25 cellular contexts compared by ENCODE assay signal in the genomic region with DNA sequence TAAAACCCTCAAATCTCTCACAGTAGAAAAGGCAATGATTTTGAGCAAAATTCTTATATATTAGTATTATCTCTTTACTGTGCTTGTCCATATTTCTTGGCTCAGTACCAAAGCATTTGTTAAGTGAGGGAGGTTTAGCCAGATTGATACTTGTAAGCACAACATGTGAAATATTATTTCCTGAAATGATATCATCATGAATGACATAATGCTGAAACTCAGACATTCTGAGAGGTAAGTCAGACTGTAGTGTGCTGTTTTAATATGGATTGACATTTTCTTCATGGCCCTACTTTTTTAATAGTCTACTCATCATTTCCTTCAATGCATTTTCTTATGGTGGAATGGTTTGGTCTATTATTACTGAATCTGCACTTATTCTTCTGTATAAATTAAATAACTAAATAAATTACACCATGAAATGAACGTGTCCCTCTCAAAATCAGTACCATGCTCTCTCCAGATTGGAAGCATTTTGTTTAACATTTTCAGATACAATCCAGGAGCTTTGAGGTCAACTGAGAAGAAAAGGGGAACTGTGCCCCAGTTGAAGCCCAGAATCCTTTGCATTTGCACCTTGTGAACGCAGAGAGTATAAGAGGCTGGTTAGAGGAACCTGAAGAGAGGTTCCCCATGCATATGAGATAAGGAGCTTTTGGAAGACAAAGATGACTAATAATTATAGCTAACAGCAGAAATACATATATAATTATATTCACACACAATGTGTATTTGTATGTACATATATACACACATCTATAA. TPM values are rescaled to one million over a fixed set of nuclear protein-coding genes. Genes with fewer than 3 reads are reported as not detected.
A peak's percentile ranks its signal among the peaks of the same experiment; 100 is the strongest.
DNase-seq lines count a peak whose midpoint lies in the region; ATAC-seq and TF ChIP-seq lines count a peak whose summit lies in the region.
"Had no signal": no experiment of that assay in that cellular context is flagged by ENCODE, and none has a peak within 500 bp of the region (broad histone marks: within the 10 kb centered on the region; RNA-seq: fewer than 3 reads in every experiment).

No MANE protein-coding gene starts in this region.

- no peak overlapping the region for H3K27ac Mint-ChIP-seq in endodermal cell
- H3K27ac Mint-ChIP-seq: activated CD4-positive, alpha-beta T cell treated with anti-CD3 and anti-CD28 coated beads, Interleukin-2, amount 10 ng/mL, durations not matched to agents 7 days and 5 days; progenitor cell of endocrine pancreas had no signal

- H3K27me3 Mint-ChIP-seq in endodermal cell (ENCODE audit: insufficient read depth): no peaks in the 10 kb centered on the region
- H3K27me3 Mint-ChIP-seq: progenitor cell of endocrine pancreas had no signal

- in situ Hi-C loops in mammary epithelial cell (cut with MboI; ENCODE audit: low sequenced_read_pairs in 2 of 2): no loop called here

- POLR2A ChIA-PET in PC-9 (lab: Charles Lee; ENCODE audit: unreplicated experiment): no interaction called here

- H2AFZ ChIP-seq in mammary epithelial cell (ENCODE audit: low read depth, low read length) (no peak overlapping the region), PC-9 (no peak overlapping the region)

- WGBS in mammary epithelial cell (ENCODE audit: low coverage, missing lambda C conversion rate): 84% methylated on average over 2 of the region's 2 CpGs
- 60 to 70% methylated on average over 2 of the region's 2 CpGs for WGBS in body of pancreas, 2 donors
- 79% methylated on average over 2 of the region's 2 CpGs; no CpG with 5 or more reads in 1 of the 2 experiments for WGBS in endodermal cell (ENCODE audit: insufficient coverage in 1 of 2, insufficient read length in 1 of 2), 2 experiments

- TF ChIP-seq POLR2A in breast epithelium (IDR thresholded peaks at IDR 0.05): no peak
- no peak for TF ChIP-seq POLR2A in body of pancreas (IDR thresholded peaks at IDR 0.05)

- H3K9ac ChIP-seq in mammary epithelial cell (ENCODE audit: insufficient read depth, low read length) (no peak overlapping the region), endodermal cell (ENCODE audit: extremely low read depth, low read length, poor library complexity, severe bottlenecking) (no peak overlapping the region)
- H3K9ac ChIP-seq: BLaER1 treated with 17β-estradiol and CSF1 and Interleukin-3, amounts not matched to agents 10 nM and 100 nM had no signal

- H4K20me1 ChIP-seq in mammary epithelial cell (ENCODE audit: insufficient read depth, low read length) (no peaks in the 10 kb centered on the region), PC-9 (ENCODE audit: insufficient read depth) (no peaks in the 10 kb centered on the region)
- H4K20me1 ChIP-seq: BLaER1 treated with 17β-estradiol and CSF1 and Interleukin-3, amounts not matched to agents 10 nM and 100 nM had no signal

- H3K27me3 ChIP-seq in mammary epithelial cell (ENCODE audit: insufficient read depth, low read length) (no peaks in the 10 kb centered on the region), breast epithelium (no peaks in the 10 kb centered on the region), body of pancreas (no peaks in the 10 kb centered on the region), PC-9 (ENCODE audit: insufficient read depth, low read depth) (0 out of 2 replicates have a peak, but pooled peaks cover 8% of the 10 kb centered on the region), endodermal cell (ENCODE audit: control insufficient read depth, insufficient read depth, low read length, poor library complexity, severe bottlenecking) (no peaks in the 10 kb centered on the region)
- H3K27me3 ChIP-seq: BLaER1 treated with 17β-estradiol and CSF1 and Interleukin-3, amounts not matched to agents 10 nM and 100 nM; esophagus muscularis mucosa; upper lobe of right lung had no signal

- ATAC-seq in body of pancreas (peak; percentile 63), HG02798 (IDR thresholded peaks at IDR 0.05; ENCODE audit: poor library complexity, unreplicated experiment) (no peak)
- ATAC-seq: HCT116, K562, upper lobe of right lung had no signal

- no peaks in the 10 kb centered on the region for H3K9me2 ChIP-seq in PC-9 (ENCODE audit: insufficient read depth)

- H3K27ac ChIP-seq in mammary epithelial cell (ENCODE audit: insufficient read depth, low read depth, low read length) (no peak overlapping the region), breast epithelium (no peak overlapping the region), body of pancreas (no peak overlapping the region), PC-9 (no peak overlapping the region), endodermal cell (ENCODE audit: low read depth, low read length) (no peak overlapping the region)
- H3K27ac ChIP-seq: BLaER1 treated with 17β-estradiol and CSF1 and Interleukin-3, amounts not matched to agents 10 nM and 100 nM; esophagus muscularis mucosa; RWPE1; skin epidermis; upper lobe of right lung had no signal

- dilution Hi-C loops in mammary epithelial cell (cut with HindIII; ENCODE audit: low sequenced_read_pairs): no loop called here

- no peaks in the 10 kb centered on the region for H3K79me2 ChIP-seq in mammary epithelial cell (ENCODE audit: insufficient read depth, low read length)
- H3K79me2 ChIP-seq in PC-9 (ENCODE audit: low read depth): no peaks in the 10 kb centered on the region

- no peak overlapping the region for H3K4me3 ChIP-seq in mammary epithelial cell (replicated peaks in 1 of 3; ENCODE audit: insufficient read depth in 1 of 3, low read depth in 2 of 3, low read length in 3 of 3)
- no peak overlapping the region for H3K4me3 ChIP-seq in breast epithelium
- no peak overlapping the region for H3K4me3 ChIP-seq in body of pancreas
- H3K4me3 ChIP-seq in PC-9: no peak overlapping the region
- H3K4me3 ChIP-seq in endodermal cell (ENCODE audit: low read length): no peak overlapping the region
- H3K4me3 ChIP-seq: BLaER1 treated with 17β-estradiol and CSF1 and Interleukin-3, amounts not matched to agents 10 nM and 100 nM; esophagus muscularis mucosa; K562; skin epidermis; upper lobe of right lung had no signal

- H3K36me3 Mint-ChIP-seq in endodermal cell (ENCODE audit: low read depth): no peaks in the 10 kb centered on the region

- H3K36me3 ChIP-seq in mammary epithelial cell (ENCODE audit: insufficient read depth, low read length) (no peaks in the 10 kb centered on the region), breast epithelium (no peaks in the 10 kb centered on the region), body of pancreas (replicated peaks in 1 of 2; ENCODE audit: insufficient read depth in 1 of 2, low read depth in 2 of 2) (no peaks in the 10 kb centered on the region), PC-9 (ENCODE audit: low read depth) (no peaks in the 10 kb centered on the region), endodermal cell (ENCODE audit: control insufficient read depth, insufficient read depth, low read length) (no peaks in the 10 kb centered on the region)
- H3K36me3 ChIP-seq: BLaER1 treated with 17β-estradiol and CSF1 and Interleukin-3, amounts not matched to agents 10 nM and 100 nM; esophagus muscularis mucosa; upper lobe of right lung had no signal

- CTCF ChIA-PET in mammary epithelial cell (lab: Charles Lee; ENCODE audit: low non-redundant PET): no interaction called here
- CTCF ChIA-PET in PC-9 (lab: Charles Lee): no interaction called here

- DNase-seq in mammary epithelial cell (peak; percentile 15), breast epithelium (ENCODE audit: low spot score in 2 of 2) (no peak), NOMO-1 treated with DMSO at 0.1 percent for 48 hours (lab: John Stamatoyannopoulos, UW; ENCODE audit: unreplicated experiment) (peak; percentile 56), body of pancreas (no peak), PC-9 (no peak), endodermal cell (no peak), NCI-H1105 (lab: John Stamatoyannopoulos, UW) (no peak)
- DNase-seq: activated CD4-positive, alpha-beta T cell treated with anti-CD3 and anti-CD28 coated beads, Interleukin-2, amount 10 ng/mL, durations not matched to agents 7 days and 5 days; activated naive CD4-positive, alpha-beta T cell; amniotic stem cell; caudate nucleus; GDM1; NCI-H774; stimulated activated CD4-positive, alpha-beta T cell treated with anti-CD3 and anti-CD28 coated beads, Interleukin-2, amount 100 ng/mL, for 48 hours; SW 1271; upper lobe of right lung had no signal

- H3F3A ChIP-seq in PC-9 (ENCODE audit: insufficient read depth, low read depth): no peaks in the 10 kb centered on the region

- H3K4me1 Mint-ChIP-seq in endodermal cell: no peaks in the 10 kb centered on the region
- H3K4me1 Mint-ChIP-seq: activated CD4-positive, alpha-beta T cell treated with anti-CD3 and anti-CD28 coated beads, Interleukin-2, amount 10 ng/mL, durations not matched to agents 7 days and 5 days had no signal

- TF ChIP-seq CTCF in mammary epithelial cell (conservative IDR thresholded peaks at IDR 0.05 in 1 of 2, IDR thresholded peaks at IDR 0.05 in 1 of 2; ENCODE audit: extremely low read depth in 1 of 2, insufficient read depth in 1 of 2, low read depth in 1 of 2, low read length in 2 of 2) (no peak), breast epithelium (IDR thresholded peaks at IDR 0.05) (no peak), body of pancreas (IDR thresholded peaks at IDR 0.05) (no peak), PC-9 (conservative IDR thresholded peaks at IDR 0.05) (no peak), endodermal cell (conservative IDR thresholded peaks at IDR 0.05) (no peak)

- H3K9me3 ChIP-seq in mammary epithelial cell (replicated peaks; ENCODE audit: insufficient read depth, low read length) (no peaks in the 10 kb centered on the region), breast epithelium (no peaks in the 10 kb centered on the region), body of pancreas (no peaks in the 10 kb centered on the region), PC-9 (ENCODE audit: insufficient read depth, low read depth) (no peaks in the 10 kb centered on the region), endodermal cell (ENCODE audit: control insufficient read depth, low read length) (no peaks in the 10 kb centered on the region)
- H3K9me3 ChIP-seq: esophagus muscularis mucosa, upper lobe of right lung had no signal

- no peak overlapping the region for H3K4me3 Mint-ChIP-seq in endodermal cell
- H3K4me3 Mint-ChIP-seq: activated CD4-positive, alpha-beta T cell treated with anti-CD3 and anti-CD28 coated beads, Interleukin-2, amount 10 ng/mL, durations not matched to agents 7 days and 5 days had no signal

- intact Hi-C loops in mammary epithelial cell (cut with micrococcal nuclease) (no loop called here), breast epithelium (cut with DNase I; ENCODE audit: low total_unique reads) (no loop called here), body of pancreas (cut with DNase I) (no loop called here), PC-9 (cut with micrococcal nuclease; ENCODE audit: unreplicated experiment) (no loop called here)

- no TSS peak for BruUV-seq in mammary epithelial cell (replicated peaks; lab: Mats Ljungman, UMichigan)
- no TSS peak for BruUV-seq in PC-9 (replicated peaks; lab: Mats Ljungman, UMichigan)

- H3K9me3 Mint-ChIP-seq in endodermal cell: peaks cover 32% of the 10 kb centered on the region
- H3K9me3 Mint-ChIP-seq: activated CD4-positive, alpha-beta T cell treated with anti-CD3 and anti-CD28 coated beads, Interleukin-2, amount 10 ng/mL, durations not matched to agents 7 days and 5 days had no signal

- H3K4me2 ChIP-seq in mammary epithelial cell (ENCODE audit: insufficient read depth, low read depth, low read length): no peak overlapping the region
- H3K4me2 ChIP-seq in PC-9: no peak overlapping the region
- H3K4me2 ChIP-seq: BLaER1 treated with 17β-estradiol and CSF1 and Interleukin-3, amounts not matched to agents 10 nM and 100 nM had no signal

- H3K4me1 ChIP-seq in mammary epithelial cell (ENCODE audit: insufficient read depth, low read length) (no peaks in the 10 kb centered on the region), breast epithelium (no peaks in the 10 kb centered on the region), body of pancreas (no peaks in the 10 kb centered on the region), PC-9 (replicated peaks; ENCODE audit: insufficient read depth) (no peaks in the 10 kb centered on the region), endodermal cell (ENCODE audit: control insufficient read depth, insufficient read depth, low read length) (no peaks in the 10 kb centered on the region)
- H3K4me1 ChIP-seq: BLaER1 treated with 17β-estradiol and CSF1 and Interleukin-3, amounts not matched to agents 10 nM and 100 nM; esophagus muscularis mucosa; upper lobe of right lung had no signal

RNA-seq across cellular contexts. Expression of gene CRACDL, which starts 50.1 kb away (rescaled TPM):
- 1 to 10 TPM; 4.5 to 8.5 TPM for total RNA-seq in mammary epithelial cell
- polyA plus RNA-seq in mammary epithelial cell: 4.7 TPM
- 27.0 TPM for polyA minus RNA-seq in mammary epithelial cell
- total RNA-seq in breast epithelium: 10 to 100 TPM in 2 of 3 donors, under 1 TPM in 1; 0.96 to 12.1 (median 10.8) TPM
- 10 to 100 TPM; 14.8 to 22.1 TPM for total RNA-seq in body of pancreas
- total RNA-seq in PC-9 (2021): 29.6 and 33.7 TPM in 2 replicates
- total RNA-seq in endodermal cell: under 1 TPM; 0.26 to 0.31 TPM
- 0.21 TPM for polyA plus RNA-seq in endodermal cell (2013, experiment 1 of 2)
- polyA plus RNA-seq in endodermal cell (2013, experiment 2 of 2): 0.25 TPM
- total RNA-seq: A673, K562 had no signal
- polyA plus RNA-seq: K562 had no signal

Comparison
In these comparisons a context has a peak if more than half of its experiments do, and no peak if none do; other contexts are left out.
1. DNase-seq: peak in mammary epithelial cell (single experiment) and NOMO-1 treated with DMSO at 0.1 percent for 48 hours (single experiment); none in breast epithelium (0 of 2), body of pancreas (0 of 4), PC-9 (0 of 2), endodermal cell (single experiment) and NCI-H1105 (single experiment).